8 cellular contexts compared by ENCODE assay signal in the genomic region with DNA sequence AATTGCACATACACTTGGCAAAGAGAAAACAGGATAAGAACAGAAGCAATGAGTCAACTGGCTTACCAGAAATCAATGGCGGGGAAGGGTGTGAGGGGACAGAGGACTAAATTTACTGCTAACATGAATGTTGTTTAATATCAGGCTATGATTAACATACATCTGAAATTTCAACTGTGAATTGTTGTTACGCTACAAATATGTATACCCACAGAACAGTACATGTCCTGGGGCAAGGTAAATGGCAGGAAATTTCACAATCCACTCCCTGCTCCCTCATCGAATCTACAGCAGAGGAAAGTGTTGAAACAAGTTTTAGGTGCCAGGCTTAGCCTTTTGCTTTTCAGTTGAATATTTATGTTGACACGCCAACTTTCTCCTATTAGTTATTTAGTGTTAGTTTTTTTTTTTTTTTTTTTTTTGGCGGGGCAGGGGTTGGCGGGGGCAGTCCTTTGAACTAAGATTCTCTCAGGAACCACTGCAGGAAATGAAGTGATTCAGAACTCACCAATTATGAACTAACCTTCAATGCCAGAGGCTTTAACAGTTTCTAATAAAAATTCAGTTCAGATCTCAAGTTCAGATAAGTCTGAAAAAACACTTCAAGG.
DNase-seq lines count a peak whose midpoint lies in the region; ATAC-seq and TF ChIP-seq lines count a peak whose summit lies in the region.

No MANE protein-coding gene starts in this region.

- H4K91ac ChIP-seq in neuronal stem cell (ENCODE audit: low read depth, low read length, poor library complexity) = no peak overlapping the region

- no peak for TF ChIP-seq CTCF in VCaP (conservative IDR thresholded peaks at IDR 0.05)
- TF ChIP-seq CTCF in tibial artery (IDR thresholded peaks at IDR 0.05) = no peak

- no peak overlapping the region for H3K9ac ChIP-seq in neuronal stem cell (ENCODE audit: low read depth, low read length, poor library complexity)

- H3K9me3 ChIP-seq in tibial artery (no peaks in the 10 kb centered on the region), neuronal stem cell (replicated peaks in 1 of 2; ENCODE audit: control insufficient read depth in 2 of 2, insufficient read depth in 1 of 2, low read depth in 1 of 2, low read length in 2 of 2) (no peaks in the 10 kb centered on the region)

- no peak overlapping the region for H2AK5ac ChIP-seq in neuronal stem cell (ENCODE audit: low read depth, low read length)

- H2BK15ac ChIP-seq in neuronal stem cell (ENCODE audit: low read length) = no peak overlapping the region

- no peaks in the 10 kb centered on the region for H3K36me3 Mint-ChIP-seq in activated CD4-positive, alpha-beta memory T cell treated with anti-CD3 and anti-CD28 coated beads for 36 hours
- peaks cover 20% of the 10 kb centered on the region for H3K36me3 Mint-ChIP-seq in activated CD4-positive, alpha-beta memory T cell treated with anti-CD3 and anti-CD28 coated beads, Interleukin-2, amount 10 ng/mL, durations not matched to agents 7 days and 5 days (ENCODE audit: low read depth)

- H3K4ac ChIP-seq in neuronal stem cell (ENCODE audit: low read length) = no peak overlapping the region

- ATAC-seq in HG03571 (IDR thresholded peaks at IDR 0.05; ENCODE audit: unreplicated experiment) = no peak

- H3K23ac ChIP-seq in neuronal stem cell (ENCODE audit: low read depth, low read length, poor library complexity) = no peak overlapping the region

- no peak for DNase-seq in activated CD4-positive, alpha-beta memory T cell treated with anti-CD3 and anti-CD28 coated beads for 36 hours
- no peak for DNase-seq in activated CD4-positive, alpha-beta memory T cell treated with anti-CD3 and anti-CD28 coated beads, Interleukin-2, amount 10 ng/mL, durations not matched to agents 7 days and 5 days
- DNase-seq in foreskin melanocyte (peak; percentile 29), tibial artery (no peak), neuronal stem cell (ENCODE audit: low spot score) (no peak), UCSD-AML1 (lab: John Stamatoyannopoulos, UW; ENCODE audit: unreplicated experiment) (no peak)

- H2BK120ac ChIP-seq in neuronal stem cell (ENCODE audit: low read depth, low read length) = no peak overlapping the region

- H3K27me3 ChIP-seq in tibial artery (no peaks in the 10 kb centered on the region), neuronal stem cell (ENCODE audit: control insufficient read depth in 3 of 3, insufficient read depth in 3 of 3, low read depth in 1 of 3, low read length in 3 of 3) (no peaks in the 10 kb centered on the region)

- CTCF ChIA-PET in activated CD4-positive, alpha-beta memory T cell treated with anti-CD3 and anti-CD28 coated beads for 36 hours (lab: Charles Lee) = interaction anchor here (2.3 kb wide), 1 partner anchor 28 kb away, joined by 9 read pairs; no protein-coding TSS in a partner anchor
- CTCF ChIA-PET in activated CD4-positive, alpha-beta memory T cell treated with anti-CD3 and anti-CD28 coated beads, Interleukin-2, amount 10 ng/mL, durations not matched to agents 7 days and 5 days (lab: Charles Lee) = no interaction called here

- H3K4me1 Mint-ChIP-seq in activated CD4-positive, alpha-beta memory T cell treated with anti-CD3 and anti-CD28 coated beads for 36 hours (ENCODE audit: low read depth) = peaks cover 40% of the 10 kb centered on the region
- H3K4me1 Mint-ChIP-seq in activated CD4-positive, alpha-beta memory T cell treated with anti-CD3 and anti-CD28 coated beads, Interleukin-2, amount 10 ng/mL, durations not matched to agents 7 days and 5 days = peaks cover 41% of the 10 kb centered on the region

- H3K27ac ChIP-seq in VCaP (peak overlapping the region; percentile 92), tibial artery (peak overlapping the region; percentile 49 to 63), neuronal stem cell (replicated peaks; ENCODE audit: low read length) (no peak overlapping the region)

- H4K8ac ChIP-seq in neuronal stem cell (ENCODE audit: low read depth, low read length) = no peak overlapping the region

- peak overlapping the region; percentile 23 for H3K27ac Mint-ChIP-seq in activated CD4-positive, alpha-beta memory T cell treated with anti-CD3 and anti-CD28 coated beads for 36 hours
- H3K27ac Mint-ChIP-seq in activated CD4-positive, alpha-beta memory T cell treated with anti-CD3 and anti-CD28 coated beads, Interleukin-2, amount 10 ng/mL, durations not matched to agents 7 days and 5 days = no peak overlapping the region

- WGBS in neuronal stem cell (ENCODE audit: extremely low coverage in 2 of 2, insufficient read length in 2 of 2, insufficient replicate concordance in 1 of 2), 2 donors = no CpG with 5 or more reads among the region's 6 CpGs

- no peak overlapping the region for H3K4me3 Mint-ChIP-seq in activated CD4-positive, alpha-beta memory T cell treated with anti-CD3 and anti-CD28 coated beads for 36 hours
- H3K4me3 Mint-ChIP-seq in activated CD4-positive, alpha-beta memory T cell treated with anti-CD3 and anti-CD28 coated beads, Interleukin-2, amount 10 ng/mL, durations not matched to agents 7 days and 5 days = no peak overlapping the region

- no peak overlapping the region for H3K4me3 ChIP-seq in tibial artery
- no peak overlapping the region for H3K4me3 ChIP-seq in neuronal stem cell (ENCODE audit: low read length in 2 of 2)

- H3K4me2 ChIP-seq in neuronal stem cell (ENCODE audit: insufficient read depth, low read length, poor library complexity, severe bottlenecking) = no peak overlapping the region

- H3K79me1 ChIP-seq in neuronal stem cell (ENCODE audit: low read depth, low read length) = no peaks in the 10 kb centered on the region

- no peak overlapping the region for H3K18ac ChIP-seq in neuronal stem cell (ENCODE audit: low read length)

- H2AFZ ChIP-seq in neuronal stem cell (ENCODE audit: low read length) = no peak overlapping the region

- H3K36me3 ChIP-seq in tibial artery (no peaks in the 10 kb centered on the region), neuronal stem cell (replicated peaks in 1 of 2; ENCODE audit: control insufficient read depth in 2 of 2, insufficient read depth in 2 of 2, low read length in 2 of 2) (peaks cover 2 to 3% of the 10 kb centered on the region in 2 donors)

- H2BK12ac ChIP-seq in neuronal stem cell (ENCODE audit: low read length) = no peak overlapping the region

- POLR2A ChIA-PET in activated CD4-positive, alpha-beta memory T cell treated with anti-CD3 and anti-CD28 coated beads for 36 hours (lab: Charles Lee) = no interaction called here
- POLR2A ChIA-PET in activated CD4-positive, alpha-beta memory T cell treated with anti-CD3 and anti-CD28 coated beads, Interleukin-2, amount 10 ng/mL, durations not matched to agents 7 days and 5 days (lab: Charles Lee) = interaction anchor here (0.7 to 0.9 kb wide), 2 partner anchors 41 to 544 kb away, joined by 3 to 4 read pairs; no protein-coding TSS in a partner anchor

- intact Hi-C loops in activated CD4-positive, alpha-beta memory T cell treated with anti-CD3 and anti-CD28 coated beads for 36 hours (cut with micrococcal nuclease) = no loop called here
- intact Hi-C loops in tibial artery (cut with DNase I; ENCODE audit: low total_unique reads) = no loop called here

- H3K14ac ChIP-seq in neuronal stem cell (ENCODE audit: low read length) = no peak overlapping the region

- no peaks in the 10 kb centered on the region for H3K9me3 Mint-ChIP-seq in activated CD4-positive, alpha-beta memory T cell treated with anti-CD3 and anti-CD28 coated beads for 36 hours
- no peaks in the 10 kb centered on the region for H3K9me3 Mint-ChIP-seq in activated CD4-positive, alpha-beta memory T cell treated with anti-CD3 and anti-CD28 coated beads, Interleukin-2, amount 10 ng/mL, durations not matched to agents 7 days and 5 days

- no peak overlapping the region for H2BK5ac ChIP-seq in neuronal stem cell (ENCODE audit: low read length)

- H3K27me3 Mint-ChIP-seq in activated CD4-positive, alpha-beta memory T cell treated with anti-CD3 and anti-CD28 coated beads for 36 hours = no peaks in the 10 kb centered on the region
- H3K27me3 Mint-ChIP-seq in activated CD4-positive, alpha-beta memory T cell treated with anti-CD3 and anti-CD28 coated beads, Interleukin-2, amount 10 ng/mL, durations not matched to agents 7 days and 5 days = no peaks in the 10 kb centered on the region

- H3K4me1 ChIP-seq in tibial artery (peaks cover 0 to 89% (median 44%) of the 10 kb centered on the region in 4 donors), neuronal stem cell (ENCODE audit: control insufficient read depth in 2 of 2, insufficient read depth in 1 of 2, low read depth in 1 of 2, low read length in 2 of 2) (peaks cover 0 to 3% of the 10 kb centered on the region in 2 donors)
